2 cellular contexts compared by ENCODE assay signal in the genomic region with DNA sequence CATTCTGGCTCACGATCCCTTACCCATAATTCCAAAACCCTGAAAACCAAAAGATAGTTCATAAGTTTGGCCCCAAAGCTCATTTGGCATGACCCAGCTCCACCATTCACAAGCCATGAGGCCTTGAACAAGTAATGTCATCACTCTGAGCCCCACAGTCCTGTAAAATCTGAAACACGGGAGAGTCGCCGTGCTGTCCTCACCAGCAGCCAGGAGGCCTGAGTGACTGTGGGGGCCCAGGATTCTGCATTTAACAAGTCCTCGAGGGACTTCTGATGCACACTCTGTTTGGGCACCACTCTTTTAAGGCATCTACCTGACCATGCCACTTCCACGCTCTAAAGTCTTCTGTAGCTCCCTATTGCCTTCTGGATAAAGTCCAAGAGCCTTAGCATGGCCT.
TF ChIP-seq lines count a peak whose summit lies in the region.

No MANE protein-coding gene starts in this region.

TF ChIP-seq in HEK293, 187 proteins besides CTCF, POLR2A, EP300 and RAD21:
- TF ChIP-seq ZNF16 (tag by site-specific recombination; IDR thresholded peaks at IDR 0.05; ENCODE audit: low read depth) (peak; percentile 74; the same call in 1 of the 2 replicates), ZNF768 (tag by site-specific recombination; IDR thresholded peaks at IDR 0.05) (no peak)
TF ChIP-seq in HEK293: peak in this region for 1.

TF ChIP-seq in GM12878, 131 proteins besides CTCF, POLR2A, EP300 and RAD21:
- TF ChIP-seq, protein P1, sequence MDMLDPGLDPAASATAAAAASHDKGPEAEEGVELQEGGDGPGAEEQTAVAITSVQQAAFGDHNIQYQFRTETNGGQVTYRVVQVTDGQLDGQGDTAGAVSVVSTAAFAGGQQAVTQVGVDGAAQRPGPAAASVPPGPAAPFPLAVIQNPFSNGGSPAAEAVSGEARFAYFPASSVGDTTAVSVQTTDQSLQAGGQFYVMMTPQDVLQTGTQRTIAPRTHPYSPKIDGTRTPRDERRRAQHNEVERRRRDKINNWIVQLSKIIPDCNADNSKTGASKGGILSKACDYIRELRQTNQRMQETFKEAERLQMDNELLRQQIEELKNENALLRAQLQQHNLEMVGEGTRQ (IDR thresholded peaks at IDR 0.05; ENCODE audit: borderline replicate concordance, low read depth, low read length) = no peak
- TF ChIP-seq, protein P2, sequence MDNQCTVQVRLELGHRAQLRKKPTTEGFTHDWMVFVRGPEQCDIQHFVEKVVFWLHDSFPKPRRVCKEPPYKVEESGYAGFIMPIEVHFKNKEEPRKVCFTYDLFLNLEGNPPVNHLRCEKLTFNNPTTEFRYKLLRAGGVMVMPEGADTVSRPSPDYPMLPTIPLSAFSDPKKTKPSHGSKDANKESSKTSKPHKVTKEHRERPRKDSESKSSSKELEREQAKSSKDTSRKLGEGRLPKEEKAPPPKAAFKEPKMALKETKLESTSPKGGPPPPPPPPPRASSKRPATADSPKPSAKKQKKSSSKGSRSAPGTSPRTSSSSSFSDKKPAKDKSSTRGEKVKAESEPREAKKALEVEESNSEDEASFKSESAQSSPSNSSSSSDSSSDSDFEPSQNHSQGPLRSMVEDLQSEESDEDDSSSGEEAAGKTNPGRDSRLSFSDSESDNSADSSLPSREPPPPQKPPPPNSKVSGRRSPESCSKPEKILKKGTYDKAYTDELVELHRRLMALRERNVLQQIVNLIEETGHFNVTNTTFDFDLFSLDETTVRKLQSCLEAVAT (IDR thresholded peaks at IDR 0.05) = no peak
- TF ChIP-seq, protein P3, sequence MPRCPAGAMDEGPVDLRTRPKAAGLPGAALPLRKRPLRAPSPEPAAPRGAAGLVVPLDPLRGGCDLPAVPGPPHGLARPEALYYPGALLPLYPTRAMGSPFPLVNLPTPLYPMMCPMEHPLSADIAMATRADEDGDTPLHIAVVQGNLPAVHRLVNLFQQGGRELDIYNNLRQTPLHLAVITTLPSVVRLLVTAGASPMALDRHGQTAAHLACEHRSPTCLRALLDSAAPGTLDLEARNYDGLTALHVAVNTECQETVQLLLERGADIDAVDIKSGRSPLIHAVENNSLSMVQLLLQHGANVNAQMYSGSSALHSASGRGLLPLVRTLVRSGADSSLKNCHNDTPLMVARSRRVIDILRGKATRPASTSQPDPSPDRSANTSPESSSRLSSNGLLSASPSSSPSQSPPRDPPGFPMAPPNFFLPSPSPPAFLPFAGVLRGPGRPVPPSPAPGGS (IDR thresholded peaks at IDR 0.05; ENCODE audit: borderline replicate concordance, insufficient read depth, low read depth, low read length, poor library complexity, severe bottlenecking) = peak; percentile 81
- TF ChIP-seq HDGF (IDR thresholded peaks at IDR 0.05) (no peak), HDAC6 (IDR thresholded peaks at IDR 0.05; ENCODE audit: unreplicated experiment) (no peak), NR2C1 (IDR thresholded peaks at IDR 0.05) (no peak), EGR1 (IDR thresholded peaks at IDR 0.05; ENCODE audit: borderline replicate concordance in 1 of 2, low read depth in 2 of 2, low read length in 2 of 2) (no peak), ZNF217 (IDR thresholded peaks at IDR 0.05) (no peak), WRNIP1 (IDR thresholded peaks at IDR 0.05; ENCODE audit: borderline replicate concordance, low read depth, low read length) (no peak), SPI1 (IDR thresholded peaks at IDR 0.05; ENCODE audit: borderline replicate concordance, insufficient read depth, low read depth, low read length) (no peak), NRF1 (conservative IDR thresholded peaks at IDR 0.05; ENCODE audit: low read depth, low read length) (no peak), ZNF24 (IDR thresholded peaks at IDR 0.05) (no peak), CBX5 (IDR thresholded peaks at IDR 0.05; ENCODE audit: low read depth) (no peak)
- TF ChIP-seq, protein P4, sequence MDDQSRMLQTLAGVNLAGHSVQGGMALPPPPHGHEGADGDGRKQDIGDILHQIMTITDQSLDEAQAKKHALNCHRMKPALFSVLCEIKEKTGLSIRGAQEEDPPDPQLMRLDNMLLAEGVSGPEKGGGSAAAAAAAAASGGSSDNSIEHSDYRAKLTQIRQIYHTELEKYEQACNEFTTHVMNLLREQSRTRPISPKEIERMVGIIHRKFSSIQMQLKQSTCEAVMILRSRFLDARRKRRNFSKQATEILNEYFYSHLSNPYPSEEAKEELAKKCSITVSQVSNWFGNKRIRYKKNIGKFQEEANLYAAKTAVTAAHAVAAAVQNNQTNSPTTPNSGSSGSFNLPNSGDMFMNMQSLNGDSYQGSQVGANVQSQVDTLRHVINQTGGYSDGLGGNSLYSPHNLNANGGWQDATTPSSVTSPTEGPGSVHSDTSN (IDR thresholded peaks at IDR 0.05; ENCODE audit: insufficient replicate concordance, low read depth, low read length) = peak; percentile 13
- TF ChIP-seq, protein P5, sequence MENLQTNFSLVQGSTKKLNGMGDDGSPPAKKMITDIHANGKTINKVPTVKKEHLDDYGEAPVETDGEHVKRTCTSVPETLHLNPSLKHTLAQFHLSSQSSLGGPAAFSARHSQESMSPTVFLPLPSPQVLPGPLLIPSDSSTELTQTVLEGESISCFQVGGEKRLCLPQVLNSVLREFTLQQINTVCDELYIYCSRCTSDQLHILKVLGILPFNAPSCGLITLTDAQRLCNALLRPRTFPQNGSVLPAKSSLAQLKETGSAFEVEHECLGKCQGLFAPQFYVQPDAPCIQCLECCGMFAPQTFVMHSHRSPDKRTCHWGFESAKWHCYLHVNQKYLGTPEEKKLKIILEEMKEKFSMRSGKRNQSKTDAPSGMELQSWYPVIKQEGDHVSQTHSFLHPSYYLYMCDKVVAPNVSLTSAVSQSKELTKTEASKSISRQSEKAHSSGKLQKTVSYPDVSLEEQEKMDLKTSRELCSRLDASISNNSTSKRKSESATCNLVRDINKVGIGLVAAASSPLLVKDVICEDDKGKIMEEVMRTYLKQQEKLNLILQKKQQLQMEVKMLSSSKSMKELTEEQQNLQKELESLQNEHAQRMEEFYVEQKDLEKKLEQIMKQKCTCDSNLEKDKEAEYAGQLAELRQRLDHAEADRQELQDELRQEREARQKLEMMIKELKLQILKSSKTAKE (IDR thresholded peaks at IDR 0.05; ENCODE audit: low read depth, poor library complexity, severe bottlenecking) = no peak
- TF ChIP-seq, protein P6, sequence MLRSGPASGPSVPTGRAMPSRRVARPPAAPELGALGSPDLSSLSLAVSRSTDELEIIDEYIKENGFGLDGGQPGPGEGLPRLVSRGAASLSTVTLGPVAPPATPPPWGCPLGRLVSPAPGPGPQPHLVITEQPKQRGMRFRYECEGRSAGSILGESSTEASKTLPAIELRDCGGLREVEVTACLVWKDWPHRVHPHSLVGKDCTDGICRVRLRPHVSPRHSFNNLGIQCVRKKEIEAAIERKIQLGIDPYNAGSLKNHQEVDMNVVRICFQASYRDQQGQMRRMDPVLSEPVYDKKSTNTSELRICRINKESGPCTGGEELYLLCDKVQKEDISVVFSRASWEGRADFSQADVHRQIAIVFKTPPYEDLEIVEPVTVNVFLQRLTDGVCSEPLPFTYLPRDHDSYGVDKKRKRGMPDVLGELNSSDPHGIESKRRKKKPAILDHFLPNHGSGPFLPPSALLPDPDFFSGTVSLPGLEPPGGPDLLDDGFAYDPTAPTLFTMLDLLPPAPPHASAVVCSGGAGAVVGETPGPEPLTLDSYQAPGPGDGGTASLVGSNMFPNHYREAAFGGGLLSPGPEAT (IDR thresholded peaks at IDR 0.05; ENCODE audit: low read depth) = no peak
- TF ChIP-seq, protein P7, sequence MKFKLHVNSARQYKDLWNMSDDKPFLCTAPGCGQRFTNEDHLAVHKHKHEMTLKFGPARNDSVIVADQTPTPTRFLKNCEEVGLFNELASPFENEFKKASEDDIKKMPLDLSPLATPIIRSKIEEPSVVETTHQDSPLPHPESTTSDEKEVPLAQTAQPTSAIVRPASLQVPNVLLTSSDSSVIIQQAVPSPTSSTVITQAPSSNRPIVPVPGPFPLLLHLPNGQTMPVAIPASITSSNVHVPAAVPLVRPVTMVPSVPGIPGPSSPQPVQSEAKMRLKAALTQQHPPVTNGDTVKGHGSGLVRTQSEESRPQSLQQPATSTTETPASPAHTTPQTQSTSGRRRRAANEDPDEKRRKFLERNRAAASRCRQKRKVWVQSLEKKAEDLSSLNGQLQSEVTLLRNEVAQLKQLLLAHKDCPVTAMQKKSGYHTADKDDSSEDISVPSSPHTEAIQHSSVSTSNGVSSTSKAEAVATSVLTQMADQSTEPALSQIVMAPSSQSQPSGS (IDR thresholded peaks at IDR 0.05; ENCODE audit: low read length) = no peak
